Comparison of ENCODE assay signal across 1 cellular context in genomic region chr5:56253924-56254323, GRCh38.
A peak's percentile ranks its signal among the peaks of the same experiment; 100 is the strongest.
TF ChIP-seq lines count a peak whose summit lies in the region.

No MANE protein-coding gene starts in this region.

TF ChIP-seq in K562, 482 proteins besides CTCF, POLR2A, EP300 and RAD21 (continues in another document):
- no peak for TF ChIP-seq AFF1 (IDR thresholded peaks at IDR 0.05; ENCODE audit: low read depth in 1 of 2, partially characterized antibody in 2 of 2)
- no peak for TF ChIP-seq ZNF57 (CRISPR knock-in tag; IDR thresholded peaks at IDR 0.05)
- no peak for TF ChIP-seq SOX6 (IDR thresholded peaks at IDR 0.05)
- 0 out of 2 replicates have a peak, but pooled peaks have one; percentile 50 for TF ChIP-seq RFX5 (IDR thresholded peaks at IDR 0.05; ENCODE audit: low read depth, low read length)
- TF ChIP-seq HDAC3 (IDR thresholded peaks at IDR 0.05; ENCODE audit: borderline replicate concordance, partially characterized antibody) = no peak
- no peak for TF ChIP-seq FOXP1 (CRISPR knock-in tag; IDR thresholded peaks at IDR 0.05)
- TF ChIP-seq RNF219 (CRISPR knock-in tag; IDR thresholded peaks at IDR 0.05) = no peak
- no peak for TF ChIP-seq ZNF318 (IDR thresholded peaks at IDR 0.05; ENCODE audit: borderline replicate concordance in 1 of 2, low read depth in 1 of 2)
- no peak for TF ChIP-seq STAT5A (IDR thresholded peaks at IDR 0.05; ENCODE audit: borderline replicate concordance, low read length)
- TF ChIP-seq ZFX (CRISPR knock-in tag; IDR thresholded peaks at IDR 0.05) = no peak
- TF ChIP-seq CREM (IDR thresholded peaks at IDR 0.05; ENCODE audit: low read depth) = peak; percentile 45; the same call in 1 of the 2 replicates
- no peak for TF ChIP-seq CBX1 (IDR thresholded peaks at IDR 0.05; ENCODE audit: low read depth)
- no peak for TF ChIP-seq GATAD2B (IDR thresholded peaks at IDR 0.05; ENCODE audit: borderline replicate concordance)
- no peak for TF ChIP-seq FOXJ2 (tag; IDR thresholded peaks at IDR 0.05)
- TF ChIP-seq ZNF592 (IDR thresholded peaks at IDR 0.05) = peak; percentile 63; the same call in 1 of the 2 replicates
- no peak for TF ChIP-seq KAT8 (IDR thresholded peaks at IDR 0.05; ENCODE audit: low read depth)
- no peak for TF ChIP-seq GTF2A2 (tag; IDR thresholded peaks at IDR 0.05)
- TF ChIP-seq SIN3A (IDR thresholded peaks at IDR 0.05; ENCODE audit: borderline replicate concordance in 2 of 2, control insufficient read depth in 1 of 2, low read depth in 2 of 2, low read length in 2 of 2) = no peak
- no peak for TF ChIP-seq HMGXB4 (CRISPR knock-in tag; IDR thresholded peaks at IDR 0.05)
- no peak for TF ChIP-seq MLLT1 (IDR thresholded peaks at IDR 0.05)
- TF ChIP-seq ATF3 (IDR thresholded peaks at IDR 0.05) = peak; percentile 73
- TF ChIP-seq ATF3 (CRISPR knock-in tag; conservative IDR thresholded peaks at IDR 0.05) = no peak
- TF ChIP-seq JUND (IDR thresholded peaks at IDR 0.05; ENCODE audit: borderline replicate concordance, low read depth, low read length) = peak; percentile 56; the same call in 1 of the 2 replicates
- 0 out of 3 replicates have a peak, but pooled peaks have one; percentile 36 for TF ChIP-seq JUND (tag; IDR thresholded peaks at IDR 0.05; ENCODE audit: borderline replicate concordance, low read depth, low read length)
- TF ChIP-seq MYC (IDR thresholded peaks at IDR 0.05; ENCODE audit: low read depth, low read length) = no peak
- TF ChIP-seq MYC (CRISPR knock-in tag; IDR thresholded peaks at IDR 0.05; ENCODE audit: borderline replicate concordance, low read depth) = no peak
- TF ChIP-seq BRD4 (IDR thresholded peaks at IDR 0.05) = no peak
- TF ChIP-seq CEBPB (tag; IDR thresholded peaks at IDR 0.05) = no peak
- TF ChIP-seq ZNF512 (tag; IDR thresholded peaks at IDR 0.05) = no peak
- no peak for TF ChIP-seq ZNF644 (tag; IDR thresholded peaks at IDR 0.05; ENCODE audit: low read depth)
- no peak for TF ChIP-seq MYNN (IDR thresholded peaks at IDR 0.05)
- TF ChIP-seq MYNN (CRISPR knock-in tag; IDR thresholded peaks at IDR 0.05) = no peak
